1 cellular context compared by ENCODE assay signal in the genomic region with DNA sequence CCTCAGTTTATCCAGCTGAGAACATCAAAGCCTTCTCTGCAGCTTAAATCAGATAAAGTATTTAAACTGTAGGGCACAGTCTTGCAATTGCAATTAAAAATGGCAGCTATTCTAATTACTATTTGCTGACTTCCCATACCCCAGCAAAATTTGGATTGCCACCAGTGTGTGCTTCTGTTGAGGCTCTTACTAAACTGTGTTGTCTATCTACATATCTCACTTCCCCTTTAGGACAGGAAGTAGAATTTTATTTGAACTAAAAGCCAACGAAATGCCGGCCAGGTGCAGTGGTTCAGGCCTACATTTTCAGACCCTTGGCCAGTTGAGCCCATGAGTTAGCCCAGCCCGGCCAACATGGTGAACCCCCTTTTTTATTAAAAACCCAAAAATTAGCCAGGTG.
TF ChIP-seq lines count a peak whose summit lies in the region.

No MANE protein-coding gene starts in this region.

TF ChIP-seq in HepG2, 621 proteins besides CTCF, POLR2A, EP300 and RAD21:
- TF ChIP-seq IRF2 (CRISPR knock-in tag; IDR thresholded peaks at IDR 0.05): no peak
- TF ChIP-seq TEAD3 (CRISPR knock-in tag; optimal IDR thresholded peaks at IDR 0.05; ENCODE audit: borderline replicate concordance): no peak
- TF ChIP-seq ZNF121 (CRISPR knock-in tag; IDR thresholded peaks at IDR 0.05): no peak
- TF ChIP-seq ZNF816 (CRISPR knock-in tag; IDR thresholded peaks at IDR 0.05; ENCODE audit: borderline replicate concordance): no peak
- no peak for TF ChIP-seq PAXIP1 (CRISPR knock-in tag; conservative IDR thresholded peaks at IDR 0.05)
- TF ChIP-seq, protein P1, sequence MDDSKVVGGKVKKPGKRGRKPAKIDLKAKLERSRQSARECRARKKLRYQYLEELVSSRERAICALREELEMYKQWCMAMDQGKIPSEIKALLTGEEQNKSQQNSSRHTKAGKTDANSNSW (CRISPR knock-in tag; IDR thresholded peaks at IDR 0.05; ENCODE audit: borderline replicate concordance): no peak
- TF ChIP-seq CENPT (CRISPR knock-in tag; IDR thresholded peaks at IDR 0.05; ENCODE audit: low read depth): no peak
- TF ChIP-seq, protein P2, sequence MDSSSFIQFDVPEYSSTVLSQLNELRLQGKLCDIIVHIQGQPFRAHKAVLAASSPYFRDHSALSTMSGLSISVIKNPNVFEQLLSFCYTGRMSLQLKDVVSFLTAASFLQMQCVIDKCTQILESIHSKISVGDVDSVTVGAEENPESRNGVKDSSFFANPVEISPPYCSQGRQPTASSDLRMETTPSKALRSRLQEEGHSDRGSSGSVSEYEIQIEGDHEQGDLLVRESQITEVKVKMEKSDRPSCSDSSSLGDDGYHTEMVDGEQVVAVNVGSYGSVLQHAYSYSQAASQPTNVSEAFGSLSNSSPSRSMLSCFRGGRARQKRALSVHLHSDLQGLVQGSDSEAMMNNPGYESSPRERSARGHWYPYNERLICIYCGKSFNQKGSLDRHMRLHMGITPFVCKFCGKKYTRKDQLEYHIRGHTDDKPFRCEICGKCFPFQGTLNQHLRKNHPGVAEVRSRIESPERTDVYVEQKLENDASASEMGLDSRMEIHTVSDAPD (CRISPR knock-in tag; IDR thresholded peaks at IDR 0.05): no peak
- TF ChIP-seq, protein P3, sequence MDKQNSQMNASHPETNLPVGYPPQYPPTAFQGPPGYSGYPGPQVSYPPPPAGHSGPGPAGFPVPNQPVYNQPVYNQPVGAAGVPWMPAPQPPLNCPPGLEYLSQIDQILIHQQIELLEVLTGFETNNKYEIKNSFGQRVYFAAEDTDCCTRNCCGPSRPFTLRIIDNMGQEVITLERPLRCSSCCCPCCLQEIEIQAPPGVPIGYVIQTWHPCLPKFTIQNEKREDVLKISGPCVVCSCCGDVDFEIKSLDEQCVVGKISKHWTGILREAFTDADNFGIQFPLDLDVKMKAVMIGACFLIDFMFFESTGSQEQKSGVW (CRISPR knock-in tag; IDR thresholded peaks at IDR 0.05; ENCODE audit: borderline replicate concordance): no peak
- no peak for TF ChIP-seq ZNF383 (CRISPR knock-in tag; IDR thresholded peaks at IDR 0.05; ENCODE audit: borderline replicate concordance)
- no peak for TF ChIP-seq TGIF2 (CRISPR knock-in tag; IDR thresholded peaks at IDR 0.05)
- TF ChIP-seq ZNF83 (CRISPR knock-in tag; IDR thresholded peaks at IDR 0.05; ENCODE audit: borderline replicate concordance): no peak
- no peak for TF ChIP-seq RNF2 (conservative IDR thresholded peaks at IDR 0.05; ENCODE audit: low read depth)
- no peak for TF ChIP-seq POGZ (CRISPR knock-in tag; IDR thresholded peaks at IDR 0.05)
- no peak for TF ChIP-seq SRSF9 (IDR thresholded peaks at IDR 0.05; ENCODE audit: borderline replicate concordance, insufficient read depth, low read depth, low read length, poor library complexity, severe bottlenecking)
- no peak for TF ChIP-seq IKZF4 (CRISPR knock-in tag; IDR thresholded peaks at IDR 0.05; ENCODE audit: borderline replicate concordance, low read depth, not compliant biosample characterization)
TF ChIP-seq in HepG2: peak in this region for 0.
